Comparison of ENCODE assay signal across 24 cellular contexts in genomic region chr9:26341545-26341944, GRCh38.
"Had no signal": no experiment of that assay in that cellular context is flagged by ENCODE, and none has a peak within 500 bp of the region (broad histone marks: within the 10 kb centered on the region; RNA-seq: fewer than 3 reads in every experiment).

No MANE protein-coding gene starts in this region.

- H3K4me1 Mint-ChIP-seq: mesothelial cell of epicardium; naive B cell; stimulated activated effector memory CD8-positive, alpha-beta T cell treated with anti-CD3 and anti-CD28 coated beads, Interleukin-12 subunit alpha, Interleukin-12 subunit beta, amount 100 ng/mL, for 72 hours had no signal

- H3K4me3 ChIP-seq: dorsolateral prefrontal cortex, gastroesophageal sphincter, heart right ventricle, mucosa of descending colon, prostate gland, right atrium auricular region, stomach, tibial artery had no signal

- FAIRE-seq: colon, islet of Langerhans had no signal

- H3K36me3 ChIP-seq: gastroesophageal sphincter, heart right ventricle, prostate gland, right atrium auricular region, stomach, tibial artery had no signal

- H3K4me1 ChIP-seq: foreskin keratinocyte, gastroesophageal sphincter, heart right ventricle, prostate gland, right atrium auricular region, stomach, tibial artery had no signal

- H3K27me3 Mint-ChIP-seq: naive B cell; natural killer cell treated with Interleukin-12 subunit alpha and Interleukin-12 subunit beta and Interleukin-15 and Interleukin-18, amount 100 ng/mL, for 72 hours; type B pancreatic cell had no signal

- ATAC-seq: foreskin keratinocyte; gastroesophageal sphincter; heart right ventricle; left colon; mucosa of descending colon; natural killer cell treated with Interleukin-12 subunit alpha and Interleukin-12 subunit beta and Interleukin-15 and Interleukin-18, amount 100 ng/mL, for 72 hours; stimulated activated effector memory CD8-positive, alpha-beta T cell treated with anti-CD3 and anti-CD28 coated beads, Interleukin-12 subunit alpha, Interleukin-12 subunit beta, amount 100 ng/mL, for 72 hours had no signal

- H3K27me3 ChIP-seq: dorsolateral prefrontal cortex, foreskin keratinocyte, gastroesophageal sphincter, heart right ventricle, right atrium auricular region, stomach, tibial artery had no signal

- DNase-seq: dorsolateral prefrontal cortex; effector CD4-positive, alpha-beta T cell; foreskin keratinocyte; heart right ventricle; hippocampal formation; left colon; mesenchymal stem cell; mucosa of descending colon; naive B cell; nucleus accumbens; stimulated activated CD4-positive, alpha-beta T cell treated with anti-CD3 and anti-CD28 coated beads, Interleukin-2, amount 100 ng/mL, for 24 hours; stimulated activated CD4-positive, alpha-beta T cell treated with anti-CD3 and anti-CD28 coated beads, Interleukin-4, amount 100 ng/mL, for 24 hours; stimulated activated naive CD4-positive, alpha-beta T cell treated with Interleukin-2 at 50 U/mL for 16 hours; stomach; tibial artery had no signal

- H3K36me3 Mint-ChIP-seq: mesothelial cell of epicardium; stimulated activated effector memory CD8-positive, alpha-beta T cell treated with anti-CD3 and anti-CD28 coated beads, Interleukin-12 subunit alpha, Interleukin-12 subunit beta, amount 100 ng/mL, for 72 hours; type B pancreatic cell had no signal

- H3K4me3 Mint-ChIP-seq: mesothelial cell of epicardium; naive B cell; natural killer cell treated with Interleukin-12 subunit alpha and Interleukin-12 subunit beta and Interleukin-15 and Interleukin-18, amount 100 ng/mL, for 72 hours; stimulated activated effector memory CD8-positive, alpha-beta T cell treated with anti-CD3 and anti-CD28 coated beads, Interleukin-12 subunit alpha, Interleukin-12 subunit beta, amount 100 ng/mL, for 72 hours; type B pancreatic cell had no signal

- H3K27ac ChIP-seq: dorsolateral prefrontal cortex, foreskin keratinocyte, gastroesophageal sphincter, heart right ventricle, prostate gland, right atrium auricular region, stomach, tibial artery had no signal

- H3K9me3 Mint-ChIP-seq: type B pancreatic cell had no signal

- H3K9me3 ChIP-seq: mucosa of descending colon, prostate gland had no signal

- H3K27ac Mint-ChIP-seq: mesothelial cell of epicardium; naive B cell; natural killer cell treated with Interleukin-12 subunit alpha and Interleukin-12 subunit beta and Interleukin-15 and Interleukin-18, amount 100 ng/mL, for 72 hours; stimulated activated effector memory CD8-positive, alpha-beta T cell treated with anti-CD3 and anti-CD28 coated beads, Interleukin-12 subunit alpha, Interleukin-12 subunit beta, amount 100 ng/mL, for 72 hours; type B pancreatic cell had no signal
